ENCODE assay signal across 8 cellular contexts in the genomic region with DNA sequence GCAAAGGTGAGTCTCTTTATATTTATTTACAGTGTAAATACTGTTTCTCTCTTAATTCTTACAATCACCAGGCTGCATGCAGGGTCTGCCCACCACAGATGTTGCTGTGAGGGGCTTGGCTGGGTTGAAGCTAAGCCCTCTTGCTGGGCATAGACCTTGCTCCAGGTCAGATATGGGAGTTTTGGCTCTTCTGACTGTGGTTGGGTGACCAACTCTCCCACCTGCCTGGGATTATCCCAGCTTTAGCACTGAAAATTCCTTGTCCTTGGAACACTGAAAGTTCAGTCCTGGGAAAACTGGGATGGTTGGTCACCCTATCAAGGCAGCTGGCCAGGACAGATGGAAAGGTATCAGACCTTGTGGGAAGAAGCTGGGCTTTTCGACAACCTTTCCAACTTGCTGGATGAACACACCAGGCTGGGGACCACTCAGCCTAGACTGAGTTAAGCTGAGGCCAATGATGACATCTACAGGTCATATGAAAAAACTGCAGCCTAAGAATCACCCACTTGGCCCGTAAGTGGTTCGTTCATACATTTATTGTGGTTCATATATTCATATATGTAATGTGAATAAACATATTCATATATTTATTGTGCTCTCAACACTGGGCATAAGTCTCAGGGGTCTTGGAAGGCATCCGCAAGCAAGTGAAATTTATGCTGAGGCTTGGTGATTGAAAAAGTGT. TPM values are rescaled to one million over a fixed set of nuclear protein-coding genes. Genes with fewer than 3 reads are reported as not detected.
DNase-seq lines count a peak whose midpoint lies in the region; ATAC-seq, FAIRE-seq and TF ChIP-seq lines count a peak whose summit lies in the region.

No MANE protein-coding gene starts in this region.

- H3K27me3 Mint-ChIP-seq in T-helper 17 cell: no peaks in the 10 kb centered on the region

- FAIRE-seq in A204.1 (lab: Jason Lieb, UNC): peak; percentile 93

- TF ChIP-seq CTCF in GM12874 (IDR thresholded peaks at IDR 0.05; ENCODE audit: insufficient read depth, low read depth, low read length): peak; percentile 67

- no peak overlapping the region for H3K27ac ChIP-seq in caudate nucleus (ENCODE audit: low read depth, low read length)

- H3K36me3 Mint-ChIP-seq in T-helper 17 cell (ENCODE audit: low read depth): no peaks in the 10 kb centered on the region

- ATAC-seq in T-helper 17 cell (no peak), HG02798 (IDR thresholded peaks at IDR 0.05; ENCODE audit: poor library complexity, unreplicated experiment) (no peak)

- H3K9me3 ChIP-seq in T-helper 17 cell (ENCODE audit: control insufficient read depth, low read length, poor library complexity, severe bottlenecking): no peaks in the 10 kb centered on the region

- no peak overlapping the region for H3K4me3 Mint-ChIP-seq in T-helper 17 cell

- peak; percentile 83 to 86 for DNase-seq in NCI-H2081 (lab: John Stamatoyannopoulos, UW)
- peak in 1 of 3 donors; percentile 9 for DNase-seq in T-helper 17 cell
- peak in 38 of 61 donors; percentile 1 to 78 (median 20) for DNase-seq in caudate nucleus (lab: John Stamatoyannopoulos, UW)
- peak; percentile 91 for DNase-seq in left kidney (ENCODE audit: low read depth, low spot score)
- DNase-seq in stimulated activated CD8-positive, alpha-beta memory T cell treated with anti-CD3 and anti-CD28 coated beads, Interleukin-4, amount 100 ng/mL, for 24 hours (ENCODE audit: low read depth): peak; percentile 3

- peaks cover 17% of the 10 kb centered on the region for H3K4me1 Mint-ChIP-seq in T-helper 17 cell

- H3K27ac Mint-ChIP-seq in T-helper 17 cell: peak overlapping the region; percentile 66

RNA-seq across cellular contexts. Expression of a gene that starts 26.6 kb away (rescaled TPM):
- under 1 TPM; 0.17 to 0.21 TPM for total RNA-seq in T-helper 17 cell

RNA-seq across cellular contexts. Expression of a gene that starts 39.8 kb away (rescaled TPM):
- 10 to 100 TPM; 51.4 to 52.5 TPM for total RNA-seq in T-helper 17 cell

RNA-seq across cellular contexts. Expression of a gene that starts 40.1 kb away (rescaled TPM):
- 10 to 100 TPM; 60.4 to 73.4 TPM for total RNA-seq in T-helper 17 cell
